In the genomic region with DNA sequence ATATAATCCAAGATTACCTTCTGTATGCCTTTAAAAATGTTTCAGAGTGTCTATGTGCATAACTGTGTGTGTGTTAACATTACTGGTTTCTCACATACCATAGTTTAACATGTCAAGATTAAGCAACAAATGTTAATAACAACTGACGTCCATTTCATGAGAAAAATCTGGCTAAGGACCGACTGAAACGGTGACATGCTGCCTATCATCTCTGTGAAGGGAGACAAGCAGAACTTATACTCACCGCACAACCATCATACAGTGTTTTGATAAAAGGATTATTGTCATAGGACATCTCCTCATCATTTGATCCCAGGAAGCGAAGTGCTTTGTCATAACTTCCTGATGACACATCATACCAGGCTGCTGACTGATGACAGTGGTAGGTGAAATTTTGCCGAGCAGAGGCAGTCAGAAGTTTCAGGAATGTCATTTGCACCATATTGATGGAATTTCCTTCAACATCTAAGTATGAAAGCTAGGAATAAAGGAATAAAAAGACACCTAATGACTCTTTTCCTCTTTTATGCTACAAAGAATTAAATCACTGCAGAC, we compare ENCODE assay signal across 10 cellular contexts.
A peak's percentile ranks its signal among the peaks of the same experiment; 100 is the strongest.
DNase-seq lines count a peak whose midpoint lies in the region; ATAC-seq and TF ChIP-seq lines count a peak whose summit lies in the region.
"Had no signal": no experiment of that assay in that cellular context is flagged by ENCODE, and none has a peak within 500 bp of the region (broad histone marks: within the 10 kb centered on the region; RNA-seq: fewer than 3 reads in every experiment).

No MANE protein-coding gene starts in this region.

- dilution Hi-C loops in mammary epithelial cell (cut with HindIII; ENCODE audit: low sequenced_read_pairs), result no loop called here

- peak overlapping the region; percentile 81 for H3K27ac ChIP-seq in mammary epithelial cell (ENCODE audit: insufficient read depth, low read depth, low read length)
- no peak overlapping the region for H3K27ac ChIP-seq in gastroesophageal sphincter
- H3K27ac ChIP-seq in effector memory CD4-positive, alpha-beta T cell (ENCODE audit: insufficient read depth, low read length, poor library complexity, severe bottlenecking), result no peak overlapping the region

- H3K36me3 ChIP-seq in mammary epithelial cell (ENCODE audit: insufficient read depth, low read length) (no peaks in the 10 kb centered on the region), gastroesophageal sphincter (no peaks in the 10 kb centered on the region)
- H3K36me3 ChIP-seq in effector memory CD4-positive, alpha-beta T cell (ENCODE audit: control insufficient read depth, insufficient read depth, low read length), result no peaks in the 10 kb centered on the region

- H3K4me1 ChIP-seq in mammary epithelial cell (ENCODE audit: insufficient read depth, low read length), result peaks cover 23% of the 10 kb centered on the region
- no peaks in the 10 kb centered on the region for H3K4me1 ChIP-seq in gastroesophageal sphincter
- no peaks in the 10 kb centered on the region for H3K4me1 ChIP-seq in effector memory CD4-positive, alpha-beta T cell (ENCODE audit: control insufficient read depth, insufficient read depth, low read length, poor library complexity, severe bottlenecking)

- DNase-seq in AG20443 (ENCODE audit: low spot score) (peak; percentile 67), LoVo (ENCODE audit: low spot score) (peak; percentile 16), mammary epithelial cell (peak; percentile 88), lung microvascular endothelial cell (ENCODE audit: low read depth in 2 of 2) (peak; percentile 43 to 50), KG1 (lab: John Stamatoyannopoulos, UW) (no peak)
- DNase-seq in effector memory CD4-positive, alpha-beta T cell, result no peak
- DNase-seq: C1 segment of cervical spinal cord, NCI-H2029 treated with DMSO at 0.1 percent for 48 hours had no signal

- peak overlapping the region; percentile 63 for H3K4me2 ChIP-seq in mammary epithelial cell (ENCODE audit: insufficient read depth, low read depth, low read length)

- H3K4me3 ChIP-seq in mammary epithelial cell (replicated peaks in 1 of 3; ENCODE audit: insufficient read depth in 1 of 3, low read depth in 2 of 3, low read length in 3 of 3), result no peak overlapping the region
- H3K4me3 ChIP-seq in gastroesophageal sphincter, result no peak overlapping the region
- H3K4me3 ChIP-seq in effector memory CD4-positive, alpha-beta T cell (ENCODE audit: insufficient read depth, low read depth, low read length, poor library complexity, severe bottlenecking), result no peak overlapping the region

- TF ChIP-seq CTCF in mammary epithelial cell (conservative IDR thresholded peaks at IDR 0.05 in 1 of 2, IDR thresholded peaks at IDR 0.05 in 1 of 2; ENCODE audit: extremely low read depth in 1 of 2, insufficient read depth in 1 of 2, low read depth in 1 of 2, low read length in 2 of 2), result no peak
- no peak for TF ChIP-seq CTCF in gastroesophageal sphincter (IDR thresholded peaks at IDR 0.05)

- H3K9me3 ChIP-seq in mammary epithelial cell (replicated peaks; ENCODE audit: insufficient read depth, low read length), result no peaks in the 10 kb centered on the region
- no peaks in the 10 kb centered on the region for H3K9me3 ChIP-seq in gastroesophageal sphincter
- H3K9me3 ChIP-seq in effector memory CD4-positive, alpha-beta T cell (ENCODE audit: control insufficient read depth, low read length), result no peaks in the 10 kb centered on the region

- H2AFZ ChIP-seq in mammary epithelial cell (ENCODE audit: low read depth, low read length), result peak overlapping the region; percentile 73

- 27% methylated on average over 6 of the region's 6 CpGs for WGBS in mammary epithelial cell (ENCODE audit: low coverage, missing lambda C conversion rate)
- 66 to 82% methylated on average over 6 of the region's 6 CpGs for WGBS in gastroesophageal sphincter (ENCODE audit: low coverage in 1 of 2), 2 donors

- intact Hi-C loops in mammary epithelial cell (cut with micrococcal nuclease), result no loop called here

- BruUV-seq in mammary epithelial cell (replicated peaks; lab: Mats Ljungman, UMichigan), result no TSS peak

- no peak for ATAC-seq in gastroesophageal sphincter
- no peak for ATAC-seq in HG03196 (IDR thresholded peaks at IDR 0.05; ENCODE audit: unreplicated experiment)

- no peak for TF ChIP-seq EP300 in gastroesophageal sphincter (IDR thresholded peaks at IDR 0.05)

- H3K27me3 ChIP-seq in mammary epithelial cell (ENCODE audit: insufficient read depth, low read length) (no peaks in the 10 kb centered on the region), gastroesophageal sphincter (no peaks in the 10 kb centered on the region)
- no peaks in the 10 kb centered on the region for H3K27me3 ChIP-seq in effector memory CD4-positive, alpha-beta T cell (replicated peaks; ENCODE audit: control insufficient read depth, insufficient read depth, low read length, poor library complexity, severe bottlenecking)

- H3K79me2 ChIP-seq in mammary epithelial cell (ENCODE audit: insufficient read depth, low read length), result no peaks in the 10 kb centered on the region

- CTCF ChIA-PET in mammary epithelial cell (lab: Charles Lee; ENCODE audit: low non-redundant PET), result no interaction called here

- in situ Hi-C loops in mammary epithelial cell (cut with MboI; ENCODE audit: low sequenced_read_pairs in 2 of 2), result no loop called here

- H3K9ac ChIP-seq in mammary epithelial cell (ENCODE audit: insufficient read depth, low read length), result no peak overlapping the region

- no peak for TF ChIP-seq POLR2A in gastroesophageal sphincter (IDR thresholded peaks at IDR 0.05)

- H4K20me1 ChIP-seq in mammary epithelial cell (ENCODE audit: insufficient read depth, low read length), result no peaks in the 10 kb centered on the region

Comparison
In these comparisons a context has a peak if more than half of its experiments do, and no peak if none do; other contexts are left out.
1. DNase-seq: peak in AG20443 (single experiment), LoVo (single experiment), mammary epithelial cell (single experiment) and lung microvascular endothelial cell (2 of 2); none in KG1 (single experiment) and effector memory CD4-positive, alpha-beta T cell (0 of 3).